ENCODE assay signal across 13 cellular contexts in genomic region chr4:25875281-25875745, GRCh38.
A peak's percentile ranks its signal among the peaks of the same experiment; 100 is the strongest.
DNase-seq lines count a peak whose midpoint lies in the region; ATAC-seq and TF ChIP-seq lines count a peak whose summit lies in the region.
"Had no signal": no experiment of that assay in that cellular context is flagged by ENCODE, and none has a peak within 500 bp of the region (broad histone marks: within the 10 kb centered on the region; RNA-seq: fewer than 3 reads in every experiment).

No MANE protein-coding gene starts in this region.

- H3K36me3 Mint-ChIP-seq in stimulated activated memory B cell treated with anti-CD40 and anti-IgM and Interleukin-4, amounts not matched to agents 10 μg/mL and 1 μg/mL and 100 μg/mL, for 72 hours = peaks cover 6% of the 10 kb centered on the region
- H3K36me3 Mint-ChIP-seq: immature natural killer cell had no signal

- H3K27ac Mint-ChIP-seq in stimulated activated memory B cell treated with anti-CD40 and anti-IgM and Interleukin-4, amounts not matched to agents 10 μg/mL and 1 μg/mL and 100 μg/mL, for 72 hours = peak overlapping the region; percentile 95
- H3K27ac Mint-ChIP-seq: immature natural killer cell had no signal

- peaks cover 95% of the 10 kb centered on the region for H3K4me1 Mint-ChIP-seq in stimulated activated memory B cell treated with anti-CD40 and anti-IgM and Interleukin-4, amounts not matched to agents 10 μg/mL and 1 μg/mL and 100 μg/mL, for 72 hours
- H3K4me1 Mint-ChIP-seq: immature natural killer cell, neural crest cell had no signal

- CTCF ChIA-PET in HEK293T (lab: Yijun Ruan, JAX) = no interaction called here

- ATAC-seq in GM19043 (IDR thresholded peaks at IDR 0.05; ENCODE audit: low read depth, unreplicated experiment) (peak; percentile 49), HG02642 (IDR thresholded peaks at IDR 0.05; ENCODE audit: poor library complexity, unreplicated experiment) (peak; percentile 48), HG03442 (IDR thresholded peaks at IDR 0.05; ENCODE audit: unreplicated experiment) (peak; percentile 52)
- peak; percentile 78 for ATAC-seq in stimulated activated memory B cell treated with anti-CD40 and anti-IgM and Interleukin-4, amounts not matched to agents 10 μg/mL and 1 μg/mL and 100 μg/mL, for 72 hours
- ATAC-seq: Panc1 had no signal

- DNase-seq in HEK293T (ENCODE audit: extremely low spot score) = no peak
- no peak for DNase-seq in activated naive CD4-positive, alpha-beta T cell (lab: John Stamatoyannopoulos, UW)
- DNase-seq in DMS 273 treated with DMSO at 0.1 percent for 48 hours (lab: John Stamatoyannopoulos, UW) = no peak
- DNase-seq: DMS153; immature natural killer cell; NCI-H1694; stimulated activated naive CD4-positive, alpha-beta T cell had no signal

- POLR2A ChIA-PET in HEK293T (lab: Yijun Ruan, JAX) = no interaction called here

- no peaks in the 10 kb centered on the region for H3K27me3 Mint-ChIP-seq in stimulated activated memory B cell treated with anti-CD40 and anti-IgM and Interleukin-4, amounts not matched to agents 10 μg/mL and 1 μg/mL and 100 μg/mL, for 72 hours

- H3K9me3 Mint-ChIP-seq in stimulated activated memory B cell treated with anti-CD40 and anti-IgM and Interleukin-4, amounts not matched to agents 10 μg/mL and 1 μg/mL and 100 μg/mL, for 72 hours = no peaks in the 10 kb centered on the region

- H3K4me3 Mint-ChIP-seq in stimulated activated memory B cell treated with anti-CD40 and anti-IgM and Interleukin-4, amounts not matched to agents 10 μg/mL and 1 μg/mL and 100 μg/mL, for 72 hours = no peak overlapping the region
- H3K4me3 Mint-ChIP-seq: immature natural killer cell, neural crest cell had no signal

TF ChIP-seq in HEK293T, 16 proteins besides CTCF, POLR2A, EP300 and RAD21:
- TF ChIP-seq FOXK2 (IDR thresholded peaks at IDR 0.05) (no peak), BHLHE40 (IDR thresholded peaks at IDR 0.05; ENCODE audit: borderline replicate concordance) (no peak), FOXA1 (IDR thresholded peaks at IDR 0.05) (no peak), ELF4 (IDR thresholded peaks at IDR 0.05) (no peak), ZNF384 (IDR thresholded peaks at IDR 0.05) (no peak), L3MBTL2 (conservative IDR thresholded peaks at IDR 0.05) (no peak), TARDBP (IDR thresholded peaks at IDR 0.05) (no peak), FOXM1 (IDR thresholded peaks at IDR 0.05; ENCODE audit: borderline replicate concordance) (no peak), SP1 (IDR thresholded peaks at IDR 0.05) (no peak)
TF ChIP-seq in HEK293T: peak in this region for 0.
